ENCODE assay signal across 21 cellular contexts in genomic region chr7:44381494-44382220, GRCh38. TPM values are rescaled to one million over a fixed set of nuclear protein-coding genes. Genes with fewer than 3 reads are reported as not detected.
DNase-seq lines count a peak whose midpoint lies in the region; ATAC-seq and TF ChIP-seq lines count a peak whose summit lies in the region.
"Had no signal": no experiment of that assay in that cellular context is flagged by ENCODE, and none has a peak within 500 bp of the region (broad histone marks: within the 10 kb centered on the region; RNA-seq: fewer than 3 reads in every experiment).

No MANE protein-coding gene starts in this region.

- no peak for TF ChIP-seq POLR2A in spleen (IDR thresholded peaks at IDR 0.05)

- 85 to 94% (median 91%) methylated on average over 6 to 9 of the region's 9 CpGs for WGBS in spleen, 5 donors
- WGBS in aorta, 2 donors, result 88 to 89% methylated on average over 9 of the region's 9 CpGs

- H3K27me3 ChIP-seq in spleen (replicated peaks in 1 of 7), result no peaks in the 10 kb centered on the region
- H3K27me3 ChIP-seq in aorta (ENCODE audit: control insufficient read depth in 1 of 2, insufficient read depth in 2 of 2, low read length in 1 of 2), result no peaks in the 10 kb centered on the region
- H3K27me3 ChIP-seq: tibial artery had no signal

- TF ChIP-seq CTCF in HFFc6 (IDR thresholded peaks at IDR 0.05) (no peak), spleen (IDR thresholded peaks at IDR 0.05 in 8 of 11, conservative IDR thresholded peaks at IDR 0.05 in 3 of 11) (no peak)

- H3K27ac Mint-ChIP-seq in activated T-cell treated with anti-CD3 and anti-CD28 coated beads, Interleukin-2, amount 50 U/mL, for 24 hours, result peak overlapping the region; percentile 72
- H3K27ac Mint-ChIP-seq in activated T-cell treated with anti-CD3 and anti-CD28 coated beads, Interleukin-2, amount 50 U/mL, for 72 hours, result no peak overlapping the region
- peak overlapping the region; percentile 93 for H3K27ac Mint-ChIP-seq in HFFc6
- H3K27ac Mint-ChIP-seq in effector memory CD8-positive, alpha-beta T cell, result peak overlapping the region; percentile 69 to 91

- H3K36me3 Mint-ChIP-seq in activated T-cell treated with anti-CD3 and anti-CD28 coated beads, Interleukin-2, amount 50 U/mL, for 24 hours (ENCODE audit: low read depth), result peaks cover 54% of the 10 kb centered on the region
- H3K36me3 Mint-ChIP-seq in activated T-cell treated with anti-CD3 and anti-CD28 coated beads, Interleukin-2, amount 50 U/mL, for 72 hours (ENCODE audit: insufficient read depth in 2 of 2), result no peaks in the 10 kb centered on the region
- H3K36me3 Mint-ChIP-seq in HFFc6 (ENCODE audit: low read depth), result peaks cover 11% of the 10 kb centered on the region
- peaks cover 24% of the 10 kb centered on the region for H3K36me3 Mint-ChIP-seq in effector memory CD8-positive, alpha-beta T cell (ENCODE audit: insufficient read depth)

- DNase-seq in activated T-cell treated with anti-CD3 and anti-CD28 coated beads, Interleukin-2, amount 50 U/mL, for 24 hours, result no peak
- no peak for DNase-seq in activated T-cell treated with anti-CD3 and anti-CD28 coated beads, Interleukin-2, amount 50 U/mL, for 72 hours
- DNase-seq in HFFc6, result no peak
- no peak for DNase-seq in effector memory CD8-positive, alpha-beta T cell
- DNase-seq in spleen, result peak; percentile 66
- DNase-seq in posterior cingulate gyrus, result no peak
- DNase-seq in aorta, result no peak
- no peak for DNase-seq in HEK293T (ENCODE audit: extremely low spot score)
- DNase-seq: activated CD4-positive, CD25-positive, alpha-beta regulatory T cell treated with anti-CD3 and anti-CD28 coated beads, Interleukin-2, amount 50 U/mL, for 72 hours; activated naive CD4-positive, alpha-beta T cell treated with Interleukin-2 at 50 U/mL for 16 hours; mesendoderm; NCI-H1436 treated with DMSO at 0.1 percent for 48 hours; NCI-H82; nephron progenitor cell; PC-9; stimulated activated CD4-positive, alpha-beta T cell treated with anti-CD3 and anti-CD28 coated beads, Interleukin-12 subunit alpha, Interleukin-12 subunit beta, amount 100 ng/mL, for 4 hours; T1000 had no signal

- POLR2A ChIA-PET in HEK293T (lab: Yijun Ruan, JAX), result no interaction called here

- H3K4me3 ChIP-seq in spleen, result no peak overlapping the region
- no peak overlapping the region for H3K4me3 ChIP-seq in aorta (ENCODE audit: low read length in 2 of 2)
- H3K4me3 ChIP-seq: A549, PC-9, tibial artery had no signal

- ATAC-seq in activated T-cell treated with anti-CD3 and anti-CD28 coated beads, Interleukin-2, amount 50 U/mL, for 72 hours (replicated peaks in 1 of 2), result no peak
- ATAC-seq in effector memory CD8-positive, alpha-beta T cell (replicated peaks), result no peak
- no peak for ATAC-seq in aorta (ENCODE audit: low FRiP score)
- ATAC-seq: A549 had no signal

- intact Hi-C loops in spleen (cut with DNase I; ENCODE audit: low total_unique reads) (no loop called here), posterior cingulate gyrus (cut with DNase I) (no loop called here), aorta (cut with DNase I) (no loop called here)

- peaks cover 0 to 18% (median 2%) of the 10 kb centered on the region in 6 donors for H3K4me1 ChIP-seq in spleen
- H3K4me1 ChIP-seq in aorta (ENCODE audit: control insufficient read depth in 1 of 2, insufficient read depth in 2 of 2, low read length in 2 of 2), result no peaks in the 10 kb centered on the region

- H3K27me3 Mint-ChIP-seq in activated T-cell treated with anti-CD3 and anti-CD28 coated beads, Interleukin-2, amount 50 U/mL, for 24 hours, result no peaks in the 10 kb centered on the region
- no peaks in the 10 kb centered on the region for H3K27me3 Mint-ChIP-seq in activated T-cell treated with anti-CD3 and anti-CD28 coated beads, Interleukin-2, amount 50 U/mL, for 72 hours (ENCODE audit: low read depth)
- H3K27me3 Mint-ChIP-seq in HFFc6 (ENCODE audit: insufficient read depth), result peaks cover 7% of the 10 kb centered on the region
- no peaks in the 10 kb centered on the region for H3K27me3 Mint-ChIP-seq in effector memory CD8-positive, alpha-beta T cell

- H3K27ac ChIP-seq in spleen, result no peak overlapping the region
- H3K27ac ChIP-seq in aorta (ENCODE audit: low read depth in 1 of 2, low read length in 2 of 2), result peak overlapping the region in 1 of 2 donors; percentile 84
- H3K27ac ChIP-seq: A549, C4-2B had no signal

- H3K36me3 ChIP-seq in spleen, result peaks cover 0 to 62% (median 40%) of the 10 kb centered on the region in 6 donors
- peaks cover 0 to 2% of the 10 kb centered on the region in 2 donors for H3K36me3 ChIP-seq in aorta (ENCODE audit: control insufficient read depth in 1 of 2, insufficient read depth in 2 of 2, low read length in 1 of 2)

- H3K4me3 Mint-ChIP-seq in activated T-cell treated with anti-CD3 and anti-CD28 coated beads, Interleukin-2, amount 50 U/mL, for 24 hours, result no peak overlapping the region
- H3K4me3 Mint-ChIP-seq in activated T-cell treated with anti-CD3 and anti-CD28 coated beads, Interleukin-2, amount 50 U/mL, for 72 hours, result no peak overlapping the region
- H3K4me3 Mint-ChIP-seq in HFFc6, result no peak overlapping the region; the same call in 1 of the 2 replicates
- no peak overlapping the region for H3K4me3 Mint-ChIP-seq in effector memory CD8-positive, alpha-beta T cell
- H3K4me3 Mint-ChIP-seq: nephron progenitor cell had no signal

- CTCF ChIA-PET in HEK293T (lab: Yijun Ruan, JAX), result no interaction called here

- no peaks in the 10 kb centered on the region for H3K9me3 Mint-ChIP-seq in activated T-cell treated with anti-CD3 and anti-CD28 coated beads, Interleukin-2, amount 50 U/mL, for 24 hours
- no peaks in the 10 kb centered on the region for H3K9me3 Mint-ChIP-seq in activated T-cell treated with anti-CD3 and anti-CD28 coated beads, Interleukin-2, amount 50 U/mL, for 72 hours
- H3K9me3 Mint-ChIP-seq in HFFc6, result no peaks in the 10 kb centered on the region
- H3K9me3 Mint-ChIP-seq in effector memory CD8-positive, alpha-beta T cell, result no peaks in the 10 kb centered on the region
- H3K9me3 Mint-ChIP-seq: nephron progenitor cell had no signal

- no peaks in the 10 kb centered on the region for H3K9me3 ChIP-seq in spleen
- no peaks in the 10 kb centered on the region for H3K9me3 ChIP-seq in aorta (ENCODE audit: control insufficient read depth, low read length)
- H3K9me3 ChIP-seq: A549, tibial artery had no signal

- peaks cover 5% of the 10 kb centered on the region for H3K4me1 Mint-ChIP-seq in activated T-cell treated with anti-CD3 and anti-CD28 coated beads, Interleukin-2, amount 50 U/mL, for 24 hours (ENCODE audit: low read depth)
- no peaks in the 10 kb centered on the region for H3K4me1 Mint-ChIP-seq in activated T-cell treated with anti-CD3 and anti-CD28 coated beads, Interleukin-2, amount 50 U/mL, for 72 hours (ENCODE audit: low read depth)
- H3K4me1 Mint-ChIP-seq in HFFc6 (ENCODE audit: low read depth), result peaks cover 94% of the 10 kb centered on the region
- H3K4me1 Mint-ChIP-seq in effector memory CD8-positive, alpha-beta T cell (ENCODE audit: low read depth in 2 of 2), result peaks cover 7 to 17% of the 10 kb centered on the region in 2 donors

TF ChIP-seq in HEK293T, 16 proteins besides CTCF, POLR2A, EP300 and RAD21:
- TF ChIP-seq L3MBTL2 (conservative IDR thresholded peaks at IDR 0.05), result no peak

RNA-seq across cellular contexts. Expression of gene CAMK2B, which starts 56.3 kb away (rescaled TPM):
- 1 to 10 TPM in 1 of 2 donors, under 1 TPM in 1; 0.86 to 1.4 TPM for total RNA-seq in activated T-cell treated with anti-CD3 and anti-CD28 coated beads, Interleukin-2, amount 50 U/mL, for 72 hours
- total RNA-seq in HFFc6 (2021; fragmentation: NEBNext Ultra II Directional; extraction: Animal tissue kit (Norgen Biotek cat#: 25700)), result under 1 TPM in 2 of 6 experiments, not detected in 4; 0.11 to 0.41 TPM
- total RNA-seq in spleen, result 1 to 10 TPM in 1 of 7 donors, under 1 TPM in 4, not detected in 2; 0.20 to 2.9 (median 0.29) TPM
- polyA plus RNA-seq in spleen, result 1 to 10 TPM in 1 of 3 donors, under 1 TPM in 2; 0.57 to 1.1 (median 0.65) TPM
- total RNA-seq in aorta, result 1 to 10 TPM; 2.4 to 4.4 TPM
- 10 to 100 TPM in 1 of 2 donors, not detected in 1; 12.8 TPM for polyA plus RNA-seq in aorta
- total RNA-seq: kidney epithelial cell had no signal
